ENCODE assay signal across 8 cellular contexts in genomic region chr5:154446183-154447073, GRCh38. TPM values are rescaled to one million over a fixed set of nuclear protein-coding genes. Genes with fewer than 3 reads are reported as not detected.
DNase-seq lines count a peak whose midpoint lies in the region; ATAC-seq and TF ChIP-seq lines count a peak whose summit lies in the region.

No MANE protein-coding gene starts in this region.

- H2BK12ac ChIP-seq in mesenchymal stem cell (ENCODE audit: low read length in 2 of 2): no peak overlapping the region

- H3K27me3 ChIP-seq in KMS-11 (ENCODE audit: insufficient read depth, low read depth) (no peaks in the 10 kb centered on the region), mesenchymal stem cell (ENCODE audit: control insufficient read depth in 1 of 2, insufficient read depth in 1 of 2, low read length in 2 of 2) (no peaks in the 10 kb centered on the region)
- no peaks in the 10 kb centered on the region for H3K27me3 ChIP-seq in effector memory CD4-positive, alpha-beta T cell (replicated peaks; ENCODE audit: control insufficient read depth, insufficient read depth, low read length, poor library complexity, severe bottlenecking)

- H3K9me3 ChIP-seq in effector memory CD4-positive, alpha-beta T cell (ENCODE audit: control insufficient read depth, low read length): no peaks in the 10 kb centered on the region
- no peaks in the 10 kb centered on the region for H3K9me3 ChIP-seq in mesenchymal stem cell (ENCODE audit: control insufficient read depth, low read length)

- H3K23ac ChIP-seq in mesenchymal stem cell (ENCODE audit: low read length in 2 of 2): peak overlapping the region in 1 of 2 experiments; percentile 9

- H3K4ac ChIP-seq in mesenchymal stem cell (ENCODE audit: low read depth in 1 of 2, low read length in 2 of 2): peak overlapping the region in 1 of 2 experiments; percentile 59

- no peak for TF ChIP-seq CTCF in KMS-11 (conservative IDR thresholded peaks at IDR 0.05; ENCODE audit: low read depth, low read length)
- TF ChIP-seq CTCF in activated CD8-positive, alpha-beta T cell treated with anti-CD3 and anti-CD28 coated beads for 36 hours (IDR thresholded peaks at IDR 0.05): no peak

- H4K8ac ChIP-seq in mesenchymal stem cell (ENCODE audit: low read length): no peak overlapping the region

- no peak overlapping the region for H2AK5ac ChIP-seq in mesenchymal stem cell (ENCODE audit: low read length, severe bottlenecking)

- H3K9me3 Mint-ChIP-seq in activated CD8-positive, alpha-beta T cell treated with anti-CD3 and anti-CD28 coated beads for 36 hours: no peaks in the 10 kb centered on the region

- H3K79me1 ChIP-seq in mesenchymal stem cell (replicated peaks; ENCODE audit: low read length, poor library complexity, severe bottlenecking): peaks cover 30% of the 10 kb centered on the region

- WGBS in mesenchymal stem cell: 1% methylated on average over 66 of the region's 88 CpGs

- H3K36me3 ChIP-seq in KMS-11 (ENCODE audit: insufficient read depth) (no peaks in the 10 kb centered on the region), mesenchymal stem cell (ENCODE audit: control insufficient read depth in 1 of 2, insufficient read depth in 2 of 2, low read depth in 1 of 2, low read length in 2 of 2) (peaks cover 4 to 30% of the 10 kb centered on the region in 2 experiments)
- peaks cover 5% of the 10 kb centered on the region for H3K36me3 ChIP-seq in effector memory CD4-positive, alpha-beta T cell (ENCODE audit: control insufficient read depth, insufficient read depth, low read length)

- H3K4me1 Mint-ChIP-seq in activated CD8-positive, alpha-beta T cell treated with anti-CD3 and anti-CD28 coated beads for 36 hours (ENCODE audit: low read depth): peaks cover 44% of the 10 kb centered on the region

- H3K4me1 ChIP-seq in KMS-11 (ENCODE audit: low read depth, poor library complexity, severe bottlenecking) (peaks cover 19% of the 10 kb centered on the region), mesenchymal stem cell (ENCODE audit: control insufficient read depth, insufficient read depth, low read depth, low read length) (peaks cover 6% of the 10 kb centered on the region)
- H3K4me1 ChIP-seq in effector memory CD4-positive, alpha-beta T cell (ENCODE audit: control insufficient read depth, insufficient read depth, low read length, poor library complexity, severe bottlenecking): peaks cover 14% of the 10 kb centered on the region

- CTCF ChIA-PET in activated CD8-positive, alpha-beta T cell treated with anti-CD3 and anti-CD28 coated beads for 36 hours (lab: Charles Lee): interaction anchor here (1.0 to 1.4 kb wide), 3 partner anchors 22 to 255 kb away, joined by 3 to 4 read pairs (median 3); no protein-coding TSS in a partner anchor

- no peak overlapping the region for H4K91ac ChIP-seq in mesenchymal stem cell (ENCODE audit: low read length)

- H3K27ac ChIP-seq in KMS-11: no peak overlapping the region
- H3K27ac ChIP-seq in effector memory CD4-positive, alpha-beta T cell (ENCODE audit: insufficient read depth, low read length, poor library complexity, severe bottlenecking): peak overlapping the region; percentile 64
- peak overlapping the region; percentile 22 for H3K27ac ChIP-seq in mesenchymal stem cell (ENCODE audit: low read length, poor library complexity, severe bottlenecking)

- H3K4me3 ChIP-seq in KMS-11 (IDR thresholded peaks at IDR 0.05; ENCODE audit: insufficient read depth, low read depth, low read length) (no peak overlapping the region), mesenchymal stem cell (ENCODE audit: insufficient read depth in 1 of 2, low read depth in 1 of 2, low read length in 2 of 2) (peak overlapping the region; percentile 84 to 97)
- peak overlapping the region; percentile 89 for H3K4me3 ChIP-seq in effector memory CD4-positive, alpha-beta T cell (ENCODE audit: insufficient read depth, low read depth, low read length, poor library complexity, severe bottlenecking)

- H3K79me2 ChIP-seq in KMS-11 (ENCODE audit: insufficient read depth, low read depth): no peaks in the 10 kb centered on the region

- POLR2A ChIA-PET in activated CD8-positive, alpha-beta T cell treated with anti-CD3 and anti-CD28 coated beads for 36 hours (lab: Charles Lee): no interaction called here

- H3K4me2 ChIP-seq in KMS-11: peak overlapping the region; percentile 84
- peak overlapping the region; percentile 81 for H3K4me2 ChIP-seq in mesenchymal stem cell (ENCODE audit: low read length, poor library complexity, severe bottlenecking)

- H2BK120ac ChIP-seq in mesenchymal stem cell (ENCODE audit: low read depth, low read length): peak overlapping the region; percentile 42

- peak overlapping the region; percentile 37; the same call in 1 of the 2 replicates for H3K9ac ChIP-seq in KMS-11
- H3K9ac ChIP-seq in mesenchymal stem cell (ENCODE audit: low read length): peak overlapping the region; percentile 84

- peak overlapping the region; percentile 64 for H2AFZ ChIP-seq in KMS-11 (ENCODE audit: low read depth)
- peak overlapping the region; percentile 76 for H2AFZ ChIP-seq in mesenchymal stem cell (ENCODE audit: low read depth, low read length)

- H2BK15ac ChIP-seq in mesenchymal stem cell (ENCODE audit: low read depth, poor library complexity, severe bottlenecking): peak overlapping the region; percentile 45

- peak overlapping the region; percentile 48 for H3K27ac Mint-ChIP-seq in activated CD8-positive, alpha-beta T cell treated with anti-CD3 and anti-CD28 coated beads for 36 hours

- peak overlapping the region; percentile 85 for H3K4me3 Mint-ChIP-seq in activated CD8-positive, alpha-beta T cell treated with anti-CD3 and anti-CD28 coated beads for 36 hours

- peak; percentile 24 for DNase-seq in DMS53 treated with DMSO at 0.1 percent for 48 hours (lab: John Stamatoyannopoulos, UW; ENCODE audit: unreplicated experiment)
- DNase-seq in activated CD8-positive, alpha-beta T cell treated with anti-CD3 and anti-CD28 coated beads for 36 hours: peak; percentile 52
- peak; percentile 11 to 20 (median 13) for DNase-seq in effector memory CD4-positive, alpha-beta T cell
- DNase-seq in mesenchymal stem cell: peak; percentile 83
- DNase-seq in stimulated activated CD8-positive, alpha-beta memory T cell treated with anti-CD3 and anti-CD28 coated beads, Interleukin-15, amount 100 ng/mL, for 1 hour (ENCODE audit: low read depth): peak; percentile 9
- DNase-seq in cerebellar nuclear complex (lab: John Stamatoyannopoulos, UW): no peak

- ATAC-seq in GM21576 (IDR thresholded peaks at IDR 0.05; ENCODE audit: unreplicated experiment): peak; percentile 15
- ATAC-seq in activated CD8-positive, alpha-beta T cell treated with anti-CD3 and anti-CD28 coated beads for 36 hours: no peak

- H2BK5ac ChIP-seq in mesenchymal stem cell (ENCODE audit: low read depth, low read length, poor library complexity, severe bottlenecking): peak overlapping the region; percentile 51

- no peak overlapping the region for H3K14ac ChIP-seq in mesenchymal stem cell (ENCODE audit: low read length in 2 of 2)

- peaks cover 22% of the 10 kb centered on the region for H3K36me3 Mint-ChIP-seq in activated CD8-positive, alpha-beta T cell treated with anti-CD3 and anti-CD28 coated beads for 36 hours (ENCODE audit: low read depth)

- intact Hi-C loops in activated CD8-positive, alpha-beta T cell treated with anti-CD3 and anti-CD28 coated beads for 36 hours (cut with micrococcal nuclease): no loop called here

- H3K27me3 Mint-ChIP-seq in activated CD8-positive, alpha-beta T cell treated with anti-CD3 and anti-CD28 coated beads for 36 hours: no peaks in the 10 kb centered on the region

- H4K20me1 ChIP-seq in KMS-11 (ENCODE audit: insufficient read depth): no peaks in the 10 kb centered on the region

- peak overlapping the region in 1 of 2 experiments; percentile 63 for H3K18ac ChIP-seq in mesenchymal stem cell (ENCODE audit: low read depth in 1 of 2, low read length in 2 of 2)

RNA-seq across cellular contexts. Expression of gene SAP30L, which starts 0.6 kb away (rescaled TPM):
- 10 to 100 TPM; 24.6 to 31.7 TPM for total RNA-seq in activated CD8-positive, alpha-beta T cell treated with anti-CD3 and anti-CD28 coated beads for 36 hours
- 55.3 TPM for polyA plus RNA-seq in mesenchymal stem cell (2013, experiment 1 of 2)
- polyA plus RNA-seq in mesenchymal stem cell (2013, experiment 2 of 2): 54.3 TPM

RNA-seq across cellular contexts. Expression of gene HAND1, which starts 31.6 kb away (rescaled TPM):
- total RNA-seq in activated CD8-positive, alpha-beta T cell treated with anti-CD3 and anti-CD28 coated beads for 36 hours: not detected
- polyA plus RNA-seq in mesenchymal stem cell (2013, experiment 1 of 2): 0.08 TPM
- 0.08 TPM for polyA plus RNA-seq in mesenchymal stem cell (2013, experiment 2 of 2)

Comparison
In these comparisons a context has a peak if more than half of its experiments do, and no peak if none do; other contexts are left out.
1. DNase-seq: peak in DMS53 treated with DMSO at 0.1 percent for 48 hours (single experiment), activated CD8-positive, alpha-beta T cell treated with anti-CD3 and anti-CD28 coated beads for 36 hours (single experiment), effector memory CD4-positive, alpha-beta T cell (3 of 3), mesenchymal stem cell (single experiment) and stimulated activated CD8-positive, alpha-beta memory T cell treated with anti-CD3 and anti-CD28 coated beads, Interleukin-15, amount 100 ng/mL, for 1 hour (single experiment); none in cerebellar nuclear complex (0 of 2).